8 cellular contexts compared by ENCODE assay signal in genomic region chr2:134245340-134245984, GRCh38. TPM values are rescaled to one million over a fixed set of nuclear protein-coding genes. Genes with fewer than 3 reads are reported as not detected.
DNase-seq lines count a peak whose midpoint lies in the region; ATAC-seq and TF ChIP-seq lines count a peak whose summit lies in the region.

No MANE protein-coding gene starts in this region.

- H3K9me3 ChIP-seq in adrenal gland (replicated peaks in 1 of 3): no peaks in the 10 kb centered on the region
- H3K9me3 ChIP-seq in sigmoid colon: no peaks in the 10 kb centered on the region

- H3K4me1 ChIP-seq in adrenal gland (replicated peaks in 1 of 2): peaks cover 0 to 7% of the 10 kb centered on the region in 2 donors
- H3K4me1 ChIP-seq in sigmoid colon: peaks cover 0 to 21% (median 9%) of the 10 kb centered on the region in 4 donors

- TF ChIP-seq CTCF in GM12872 (IDR thresholded peaks at IDR 0.05; ENCODE audit: insufficient read depth, low read depth, low read length) (peak; percentile 88), adrenal gland (IDR thresholded peaks at IDR 0.05) (peak; percentile 63 to 87 (median 78)), sigmoid colon (IDR thresholded peaks at IDR 0.05) (peak; percentile 46 to 71 (median 58))

- TF ChIP-seq EP300 in sigmoid colon (IDR thresholded peaks at IDR 0.05): no peak

- no peak for TF ChIP-seq POLR2A in adrenal gland (IDR thresholded peaks at IDR 0.05)
- TF ChIP-seq POLR2A in sigmoid colon (IDR thresholded peaks at IDR 0.05): no peak

- H3K27me3 ChIP-seq in adrenal gland (no peaks in the 10 kb centered on the region), sigmoid colon (no peaks in the 10 kb centered on the region)

- intact Hi-C loops in adrenal gland (cut with DNase I): loop anchor here (5.0 to 10.0 kb wide), 4 partner anchors 121 to 361 kb away; no protein-coding TSS in a partner anchor
- intact Hi-C loops in left ventricle myocardium superior (cut with micrococcal nuclease): loop anchor here (10.0 kb wide), 1 partner anchor 169 kb away; no protein-coding TSS in a partner anchor
- intact Hi-C loops in sigmoid colon (cut with DNase I): loop anchor here (1.0 to 2.0 kb wide), 2 partner anchors 127 to 167 kb away; no protein-coding TSS in a partner anchor

- no peak overlapping the region for H3K27ac ChIP-seq in adrenal gland
- no peak overlapping the region for H3K27ac ChIP-seq in sigmoid colon

- H3K4me3 ChIP-seq in adrenal gland (no peak overlapping the region), sigmoid colon (no peak overlapping the region)

- ATAC-seq in left ventricle myocardium superior: peak; percentile 62
- ATAC-seq in GM19023 (IDR thresholded peaks at IDR 0.05; ENCODE audit: unreplicated experiment): no peak
- no peak for ATAC-seq in HG02678 (IDR thresholded peaks at IDR 0.05; ENCODE audit: unreplicated experiment)

- WGBS in adrenal gland, 4 donors: 21 to 35% (median 28%) methylated on average over 2 of the region's 2 CpGs
- WGBS in sigmoid colon, 2 donors: 21 to 23% methylated on average over 2 of the region's 2 CpGs

- H3K36me3 ChIP-seq in adrenal gland (replicated peaks in 1 of 2) (no peaks in the 10 kb centered on the region), sigmoid colon (no peaks in the 10 kb centered on the region)

- DNase-seq in NCI-H1417 (lab: John Stamatoyannopoulos, UW) (peak; percentile 44 to 77 (median 47)), T-helper 1 cell (peak; percentile 40 to 76 (median 58)), adrenal gland (peak; percentile 73 to 94 (median 85)), left ventricle myocardium superior (peak; percentile 77), sigmoid colon (peak; percentile 82)

RNA-seq across cellular contexts. Expression of gene MGAT5, which starts 8.4 kb away (rescaled TPM):
- total RNA-seq in adrenal gland (10 to 100 TPM; 27.9 to 47.9 (median 42.9) TPM), left ventricle myocardium superior (98.1 TPM), sigmoid colon (10 to 100 TPM; 28.9 to 42.4 (median 30.8) TPM)
- polyA plus RNA-seq in adrenal gland (10 to 100 TPM in 1 of 3 donors, 1 to 10 TPM in 2; 2.9 to 20.0 (median 3.6) TPM), sigmoid colon (10 to 100 TPM in 1 of 3 donors, 1 to 10 TPM in 2; 3.0 to 30.3 (median 5.3) TPM)
